Comparison of ENCODE assay signal across 16 cellular contexts in the genomic region with DNA sequence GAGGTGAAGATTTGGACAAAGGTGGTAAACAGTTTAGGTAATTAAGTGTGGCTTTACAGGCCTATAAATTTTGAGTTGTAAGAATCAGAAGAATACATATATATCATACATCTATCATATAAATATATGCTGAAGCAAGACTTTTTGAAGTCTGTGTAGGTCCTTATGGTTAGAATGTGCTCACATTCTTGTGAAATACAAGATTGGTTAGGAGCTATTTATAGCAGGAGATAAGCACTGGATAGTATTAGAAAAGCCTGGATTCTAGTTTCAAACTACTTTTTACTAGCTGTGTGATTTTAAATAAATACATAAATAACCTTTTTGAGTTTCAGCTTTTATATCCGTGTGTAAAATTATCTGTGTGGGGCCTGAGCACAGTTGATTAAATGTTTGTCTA.
"Had no signal": no experiment of that assay in that cellular context is flagged by ENCODE, and none has a peak within 500 bp of the region (broad histone marks: within the 10 kb centered on the region; RNA-seq: fewer than 3 reads in every experiment).

No MANE protein-coding gene starts in this region.

- DNase-seq: activated CD4-positive, alpha-beta memory T cell treated with anti-CD3 and anti-CD28 coated beads for 36 hours; activated CD4-positive, CD25-positive, alpha-beta regulatory T cell treated with anti-CD3 and anti-CD28 coated beads, Interleukin-2, amount 50 U/mL, for 72 hours; activated gamma-delta T cell treated with Interleukin-2 at 50 U/mL for 16 hours; activated naive CD8-positive, alpha-beta T cell treated with anti-CD3 and anti-CD28 coated beads for 36 hours; activated T-cell treated with anti-CD3 and anti-CD28 coated beads, Interleukin-2, amount 50 U/mL, for 4 hours; colonic mucosa; effector memory CD4-positive, alpha-beta T cell; islet precursor cell; left ventricle myocardium inferior; nephron progenitor cell; psoas muscle; sigmoid colon; stimulated activated CD4-positive, alpha-beta T cell treated with anti-CD3 and anti-CD28 coated beads, Interleukin-4, amount 100 ng/mL, for 1 hour; upper lobe of right lung had no signal

- H3K4me1 ChIP-seq: ascending aorta, colonic mucosa, sigmoid colon, upper lobe of right lung had no signal

- ATAC-seq: activated T-cell treated with anti-CD3 and anti-CD28 coated beads, Interleukin-2, amount 50 U/mL, for 4 hours; psoas muscle; upper lobe of right lung had no signal

- H3K27ac ChIP-seq: ascending aorta, colonic mucosa, epithelial cell of prostate, left ventricle myocardium inferior, psoas muscle, sigmoid colon, upper lobe of right lung had no signal

- H3K4me3 ChIP-seq: ascending aorta, colonic mucosa, left ventricle myocardium inferior, psoas muscle, sigmoid colon, upper lobe of right lung had no signal

- H3K27me3 ChIP-seq: ascending aorta, colonic mucosa, sigmoid colon, upper lobe of right lung had no signal

- H3K9me3 ChIP-seq: ascending aorta, colonic mucosa, left ventricle myocardium inferior, psoas muscle, sigmoid colon, upper lobe of right lung had no signal

- H3K36me3 ChIP-seq: ascending aorta, colonic mucosa, left ventricle myocardium inferior, sigmoid colon, upper lobe of right lung had no signal
